In the genomic region with DNA sequence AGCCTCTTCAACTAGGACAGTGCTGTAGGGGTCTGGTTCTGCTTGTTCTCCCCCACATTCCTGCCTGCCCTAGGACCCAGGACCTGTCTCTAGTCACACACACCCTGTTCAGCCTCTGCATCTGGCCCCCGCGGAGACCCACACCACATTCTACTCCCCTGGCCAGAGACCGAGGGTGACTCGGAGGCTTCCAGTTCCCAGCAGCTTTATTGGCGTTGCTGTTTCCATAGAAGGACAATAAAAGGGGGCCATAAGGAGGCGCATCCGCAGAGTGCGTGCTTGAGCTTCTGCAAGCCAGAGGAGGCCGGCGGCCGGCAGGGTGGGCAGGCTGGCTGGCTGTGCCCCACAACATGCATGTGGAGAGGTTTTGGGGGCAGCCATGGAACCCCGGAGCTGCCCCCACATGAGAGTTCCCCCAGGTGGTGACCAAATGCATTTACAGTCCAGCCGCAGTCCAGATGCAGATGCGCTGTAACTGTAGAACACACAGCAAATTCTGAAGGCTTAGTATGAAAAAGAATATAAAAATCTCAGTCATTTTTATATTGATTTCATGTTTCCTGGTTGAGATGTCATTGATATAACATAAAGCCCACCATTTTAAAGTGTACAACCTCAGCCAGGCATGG, we compare ENCODE assay signal across 1 cellular context.
TF ChIP-seq lines count a peak whose summit lies in the region.

No MANE protein-coding gene starts in this region.

TF ChIP-seq in GM23338, 12 proteins besides CTCF, POLR2A, EP300 and RAD21 (continued from another document):
- TF ChIP-seq, protein P1, sequence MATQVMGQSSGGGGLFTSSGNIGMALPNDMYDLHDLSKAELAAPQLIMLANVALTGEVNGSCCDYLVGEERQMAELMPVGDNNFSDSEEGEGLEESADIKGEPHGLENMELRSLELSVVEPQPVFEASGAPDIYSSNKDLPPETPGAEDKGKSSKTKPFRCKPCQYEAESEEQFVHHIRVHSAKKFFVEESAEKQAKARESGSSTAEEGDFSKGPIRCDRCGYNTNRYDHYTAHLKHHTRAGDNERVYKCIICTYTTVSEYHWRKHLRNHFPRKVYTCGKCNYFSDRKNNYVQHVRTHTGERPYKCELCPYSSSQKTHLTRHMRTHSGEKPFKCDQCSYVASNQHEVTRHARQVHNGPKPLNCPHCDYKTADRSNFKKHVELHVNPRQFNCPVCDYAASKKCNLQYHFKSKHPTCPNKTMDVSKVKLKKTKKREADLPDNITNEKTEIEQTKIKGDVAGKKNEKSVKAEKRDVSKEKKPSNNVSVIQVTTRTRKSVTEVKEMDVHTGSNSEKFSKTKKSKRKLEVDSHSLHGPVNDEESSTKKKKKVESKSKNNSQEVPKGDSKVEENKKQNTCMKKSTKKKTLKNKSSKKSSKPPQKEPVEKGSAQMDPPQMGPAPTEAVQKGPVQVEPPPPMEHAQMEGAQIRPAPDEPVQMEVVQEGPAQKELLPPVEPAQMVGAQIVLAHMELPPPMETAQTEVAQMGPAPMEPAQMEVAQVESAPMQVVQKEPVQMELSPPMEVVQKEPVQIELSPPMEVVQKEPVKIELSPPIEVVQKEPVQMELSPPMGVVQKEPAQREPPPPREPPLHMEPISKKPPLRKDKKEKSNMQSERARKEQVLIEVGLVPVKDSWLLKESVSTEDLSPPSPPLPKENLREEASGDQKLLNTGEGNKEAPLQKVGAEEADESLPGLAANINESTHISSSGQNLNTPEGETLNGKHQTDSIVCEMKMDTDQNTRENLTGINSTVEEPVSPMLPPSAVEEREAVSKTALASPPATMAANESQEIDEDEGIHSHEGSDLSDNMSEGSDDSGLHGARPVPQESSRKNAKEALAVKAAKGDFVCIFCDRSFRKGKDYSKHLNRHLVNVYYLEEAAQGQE (IDR thresholded peaks at IDR 0.05; ENCODE audit: unreplicated experiment) = no peak
- TF ChIP-seq, protein P2, sequence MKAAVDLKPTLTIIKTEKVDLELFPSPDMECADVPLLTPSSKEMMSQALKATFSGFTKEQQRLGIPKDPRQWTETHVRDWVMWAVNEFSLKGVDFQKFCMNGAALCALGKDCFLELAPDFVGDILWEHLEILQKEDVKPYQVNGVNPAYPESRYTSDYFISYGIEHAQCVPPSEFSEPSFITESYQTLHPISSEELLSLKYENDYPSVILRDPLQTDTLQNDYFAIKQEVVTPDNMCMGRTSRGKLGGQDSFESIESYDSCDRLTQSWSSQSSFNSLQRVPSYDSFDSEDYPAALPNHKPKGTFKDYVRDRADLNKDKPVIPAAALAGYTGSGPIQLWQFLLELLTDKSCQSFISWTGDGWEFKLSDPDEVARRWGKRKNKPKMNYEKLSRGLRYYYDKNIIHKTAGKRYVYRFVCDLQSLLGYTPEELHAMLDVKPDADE (IDR thresholded peaks at IDR 0.05) = no peak
